In genomic region chr14:32913725-32914124, GRCh38 we compare ENCODE assay signal across 15 cellular contexts. TPM values are rescaled to one million over a fixed set of nuclear protein-coding genes. Genes with fewer than 3 reads are reported as not detected.
DNase-seq lines count a peak whose midpoint lies in the region; TF ChIP-seq lines count a peak whose summit lies in the region.
"Had no signal": no experiment of that assay in that cellular context is flagged by ENCODE, and none has a peak within 500 bp of the region (broad histone marks: within the 10 kb centered on the region; RNA-seq: fewer than 3 reads in every experiment).

No MANE protein-coding gene starts in this region.

- H3K36me3 ChIP-seq in brain microvascular endothelial cell (replicated peaks) = no peaks in the 10 kb centered on the region
- H3K36me3 ChIP-seq: right lobe of liver had no signal

- peak; percentile 70 for TF ChIP-seq CTCF in brain microvascular endothelial cell (IDR thresholded peaks at IDR 0.05; ENCODE audit: low read depth, low read length, missing control alignments)
- TF ChIP-seq CTCF in retinal pigment epithelial cell (conservative IDR thresholded peaks at IDR 0.05; ENCODE audit: low read depth, low read length) = peak; percentile 51

- DNase-seq in NCI-H460 (ENCODE audit: extremely low read depth, low read depth) = peak; percentile 4
- DNase-seq in brain microvascular endothelial cell = peak; percentile 63
- DNase-seq in iris pigment epithelial cell (ENCODE audit: low read depth) = peak; percentile 58
- DNase-seq in retinal pigment epithelial cell (ENCODE audit: low read depth) = no peak
- no peak for DNase-seq in cerebellum (ENCODE audit: low spot score)
- DNase-seq in AG20443 (ENCODE audit: low spot score) = no peak
- DNase-seq in stimulated activated CD4-positive, alpha-beta T cell treated with anti-CD3 and anti-CD28 coated beads, Interleukin-15, amount 100 ng/mL, for 24 hours = no peak
- DNase-seq: activated CD4-positive, CD25-positive, alpha-beta regulatory T cell treated with anti-CD3 and anti-CD28 coated beads, Interleukin-2, amount 50 U/mL, for 72 hours; activated naive CD8-positive, alpha-beta T cell treated with anti-CD3 and anti-CD28 coated beads for 36 hours; CD8-positive, alpha-beta T cell; dermis blood vessel endothelial cell; MV-4-11; naive B cell; right lobe of liver; stimulated activated CD4-positive, alpha-beta T cell treated with anti-CD3 and anti-CD28 coated beads, Interleukin-4, amount 100 ng/mL, for 1 hour had no signal

- in situ Hi-C loops in brain microvascular endothelial cell (cut with HindIII; ENCODE audit: low pct_ligation_motif_present, low sequenced_read_pairs) = no loop called here

- no peak overlapping the region for H3K4me3 ChIP-seq in brain microvascular endothelial cell (ENCODE audit: low read depth, low read length)
- H3K4me3 ChIP-seq in retinal pigment epithelial cell (ENCODE audit: low read length) = no peak overlapping the region
- H3K4me3 ChIP-seq: right lobe of liver had no signal

- H3K27ac ChIP-seq in brain microvascular endothelial cell = no peak overlapping the region
- H3K27ac ChIP-seq: right lobe of liver had no signal

- no peaks in the 10 kb centered on the region for H3K27me3 ChIP-seq in brain microvascular endothelial cell (replicated peaks)
- H3K27me3 ChIP-seq: right lobe of liver had no signal

RNA-seq across cellular contexts. Expression of gene NPAS3, which starts 25.0 kb away (rescaled TPM):
- total RNA-seq in NCI-H460 (2014; rRNA removed; shearing (Covaris generic)) = 0.62 TPM in 1 of 2 replicates, not detected in the other
- polyA plus RNA-seq in NCI-H460 (2014; cell fraction: nucleus; rRNA removed) = 0.11 TPM in 1 of 2 replicates, not detected in the other
- 76.7 TPM for total RNA-seq in cerebellum
- total RNA-seq: activated naive CD8-positive, alpha-beta T cell treated with anti-CD3 and anti-CD28 coated beads for 36 hours; CD8-positive, alpha-beta T cell; dermis blood vessel endothelial cell had no signal

Comparison
In these comparisons a context has a peak if more than half of its experiments do, and no peak if none do; other contexts are left out.
1. DNase-seq: peak in NCI-H460 (single experiment), brain microvascular endothelial cell (single experiment) and iris pigment epithelial cell (single experiment); none in retinal pigment epithelial cell (single experiment), cerebellum (single experiment), AG20443 (single experiment) and stimulated activated CD4-positive, alpha-beta T cell treated with anti-CD3 and anti-CD28 coated beads, Interleukin-15, amount 100 ng/mL, for 24 hours (single experiment).
2. RNA of gene NPAS3, which starts 25.0 kb away (total RNA-seq): 76.7 TPM in cerebellum (single experiment); 0.62 TPM in NCI-H460; every median in the first group is over 10 times any median in the second.